Comparison of ENCODE assay signal across 1 cellular context in genomic region chr4:3407171-3407771, GRCh38.
TF ChIP-seq lines count a peak whose summit lies in the region.

No MANE protein-coding gene starts in this region.

TF ChIP-seq in SK-N-SH, 30 proteins besides CTCF, POLR2A, EP300 and RAD21 (continued from another document):
- TF ChIP-seq SMC3 (IDR thresholded peaks at IDR 0.05; ENCODE audit: low read depth, low read length) (no peak), TEAD4 (IDR thresholded peaks at IDR 0.05; ENCODE audit: borderline replicate concordance, insufficient read depth) (no peak), RXRA (IDR thresholded peaks at IDR 0.05; ENCODE audit: borderline replicate concordance, low read depth) (no peak), FOXJ3 (CRISPR knock-in tag; IDR thresholded peaks at IDR 0.05) (no peak), RCOR1 (IDR thresholded peaks at IDR 0.05; ENCODE audit: low read length) (no peak)
- TF ChIP-seq, protein P1, sequence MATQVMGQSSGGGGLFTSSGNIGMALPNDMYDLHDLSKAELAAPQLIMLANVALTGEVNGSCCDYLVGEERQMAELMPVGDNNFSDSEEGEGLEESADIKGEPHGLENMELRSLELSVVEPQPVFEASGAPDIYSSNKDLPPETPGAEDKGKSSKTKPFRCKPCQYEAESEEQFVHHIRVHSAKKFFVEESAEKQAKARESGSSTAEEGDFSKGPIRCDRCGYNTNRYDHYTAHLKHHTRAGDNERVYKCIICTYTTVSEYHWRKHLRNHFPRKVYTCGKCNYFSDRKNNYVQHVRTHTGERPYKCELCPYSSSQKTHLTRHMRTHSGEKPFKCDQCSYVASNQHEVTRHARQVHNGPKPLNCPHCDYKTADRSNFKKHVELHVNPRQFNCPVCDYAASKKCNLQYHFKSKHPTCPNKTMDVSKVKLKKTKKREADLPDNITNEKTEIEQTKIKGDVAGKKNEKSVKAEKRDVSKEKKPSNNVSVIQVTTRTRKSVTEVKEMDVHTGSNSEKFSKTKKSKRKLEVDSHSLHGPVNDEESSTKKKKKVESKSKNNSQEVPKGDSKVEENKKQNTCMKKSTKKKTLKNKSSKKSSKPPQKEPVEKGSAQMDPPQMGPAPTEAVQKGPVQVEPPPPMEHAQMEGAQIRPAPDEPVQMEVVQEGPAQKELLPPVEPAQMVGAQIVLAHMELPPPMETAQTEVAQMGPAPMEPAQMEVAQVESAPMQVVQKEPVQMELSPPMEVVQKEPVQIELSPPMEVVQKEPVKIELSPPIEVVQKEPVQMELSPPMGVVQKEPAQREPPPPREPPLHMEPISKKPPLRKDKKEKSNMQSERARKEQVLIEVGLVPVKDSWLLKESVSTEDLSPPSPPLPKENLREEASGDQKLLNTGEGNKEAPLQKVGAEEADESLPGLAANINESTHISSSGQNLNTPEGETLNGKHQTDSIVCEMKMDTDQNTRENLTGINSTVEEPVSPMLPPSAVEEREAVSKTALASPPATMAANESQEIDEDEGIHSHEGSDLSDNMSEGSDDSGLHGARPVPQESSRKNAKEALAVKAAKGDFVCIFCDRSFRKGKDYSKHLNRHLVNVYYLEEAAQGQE (IDR thresholded peaks at IDR 0.05; ENCODE audit: low read depth, low read length): no peak
